ENCODE assay signal across 16 cellular contexts in genomic region chr1:183061194-183061593, GRCh38. TPM values are rescaled to one million over a fixed set of nuclear protein-coding genes. Genes with fewer than 3 reads are reported as not detected.
DNase-seq lines count a peak whose midpoint lies in the region; FAIRE-seq and TF ChIP-seq lines count a peak whose summit lies in the region.
"Had no signal": no experiment of that assay in that cellular context is flagged by ENCODE, and none has a peak within 500 bp of the region (broad histone marks: within the 10 kb centered on the region; RNA-seq: fewer than 3 reads in every experiment).

No MANE protein-coding gene starts in this region.

- H3K27ac ChIP-seq in VCaP: peak overlapping the region; percentile 37
- H3K27ac ChIP-seq: adrenal gland, neural progenitor cell had no signal

- no peaks in the 10 kb centered on the region for H3K27me3 ChIP-seq in skeletal muscle satellite cell (ENCODE audit: control insufficient read depth, insufficient read depth, low read length)
- H3K27me3 ChIP-seq: adrenal gland, neural progenitor cell had no signal

- peak overlapping the region; percentile 10 for H3K4me2 ChIP-seq in skeletal muscle satellite cell (ENCODE audit: low read length)
- H3K4me2 ChIP-seq: neural progenitor cell had no signal

- FAIRE-seq in G401.6 (lab: Jason Lieb, UNC): peak; percentile 47

- TF ChIP-seq CTCF in VCaP (conservative IDR thresholded peaks at IDR 0.05): no peak
- TF ChIP-seq CTCF in fibroblast of pulmonary artery (IDR thresholded peaks at IDR 0.05; ENCODE audit: low read length, missing control alignments): no peak

- H3K4me3 ChIP-seq in fibroblast of pulmonary artery (replicated peaks; ENCODE audit: low read depth, low read length) (no peak overlapping the region), skeletal muscle satellite cell (ENCODE audit: low read length) (no peak overlapping the region)
- H3K4me3 ChIP-seq: adrenal gland, neural progenitor cell had no signal

- peak; percentile 53 for DNase-seq in fibroblast of pulmonary artery (ENCODE audit: low read depth)
- no peak for DNase-seq in DMS153 treated with DMSO at 0.1 percent for 48 hours (lab: John Stamatoyannopoulos, UW; ENCODE audit: unreplicated experiment)
- no peak for DNase-seq in retina
- DNase-seq in stimulated activated CD4-positive, alpha-beta T cell treated with anti-CD3 and anti-CD28 coated beads, Interleukin-15, amount 100 ng/mL, for 24 hours: no peak
- no peak for DNase-seq in RPMI8226
- DNase-seq: activated CD8-positive, alpha-beta T cell treated with anti-CD3 and anti-CD28 coated beads, Interleukin-2, amount 10 ng/mL, durations not matched to agents 7 days and 5 days; adrenal gland; cerebellar nuclear complex; IMR-90; NCI-H187; SHP77 treated with DMSO at 0.1 percent for 48 hours; stimulated activated naive CD8-positive, alpha-beta T cell treated with anti-CD3 and anti-CD28 coated beads, Interleukin-15, amount 100 ng/mL, for 72 hours had no signal

- H3K4me1 ChIP-seq in skeletal muscle satellite cell (ENCODE audit: control insufficient read depth, insufficient read depth, low read length): peaks cover 50% of the 10 kb centered on the region

- no peaks in the 10 kb centered on the region for H3K9me3 ChIP-seq in skeletal muscle satellite cell (replicated peaks; ENCODE audit: low read length)
- H3K9me3 ChIP-seq: adrenal gland had no signal

- H3K36me3 ChIP-seq in skeletal muscle satellite cell (ENCODE audit: insufficient read depth, low read length): peaks cover under 1% of the 10 kb centered on the region
- H3K36me3 ChIP-seq: adrenal gland, neural progenitor cell had no signal

- peak overlapping the region; percentile 10 for H3K9ac ChIP-seq in skeletal muscle satellite cell (ENCODE audit: low read depth, low read length)
- H3K9ac ChIP-seq: neural progenitor cell had no signal

RNA-seq across cellular contexts. Expression of gene LAMC1, which starts 38.0 kb away (rescaled TPM):
- total RNA-seq in skeletal muscle satellite cell (2012; rRNA removed): 721 and 783 TPM in 2 replicates
- total RNA-seq: activated CD8-positive, alpha-beta T cell treated with anti-CD3 and anti-CD28 coated beads, Interleukin-2, amount 10 ng/mL, durations not matched to agents 7 days and 5 days had no signal
